ENCODE assay signal across 14 cellular contexts in genomic region chr10:11535376-11535959, GRCh38.
DNase-seq lines count a peak whose midpoint lies in the region; ATAC-seq, FAIRE-seq and TF ChIP-seq lines count a peak whose summit lies in the region.
"Had no signal": no experiment of that assay in that cellular context is flagged by ENCODE, and none has a peak within 500 bp of the region (broad histone marks: within the 10 kb centered on the region; RNA-seq: fewer than 3 reads in every experiment).

No MANE protein-coding gene starts in this region.

- POLR2A ChIA-PET in activated CD4-positive, alpha-beta T cell treated with anti-CD3 and anti-CD28 coated beads for 36 hours (lab: Charles Lee) = no interaction called here

- ATAC-seq in GM21447 (IDR thresholded peaks at IDR 0.05; ENCODE audit: unreplicated experiment) = peak; percentile 45
- peak; percentile 39 for ATAC-seq in HG03378 (IDR thresholded peaks at IDR 0.05; ENCODE audit: unreplicated experiment)
- ATAC-seq in activated CD4-positive, alpha-beta T cell treated with anti-CD3 and anti-CD28 coated beads for 36 hours = no peak
- ATAC-seq: natural killer cell treated with Interleukin-12 subunit alpha and Interleukin-12 subunit beta and Interleukin-15 and Interleukin-18, amount 100 ng/mL, for 72 hours had no signal

- DNase-seq in GM12892 (ENCODE audit: insufficient read length) (no peak), germinal center (ENCODE audit: low spot score) (peak; percentile 57), NCI-H2107 (lab: John Stamatoyannopoulos, UW) (no peak), kidney glomerular epithelial cell (lab: John Stamatoyannopoulos, UW) (no peak), ecto neural progenitor cell (ENCODE audit: low spot score) (no peak)
- DNase-seq in activated CD4-positive, alpha-beta T cell treated with anti-CD3 and anti-CD28 coated beads for 36 hours = no peak
- DNase-seq: activated CD4-positive, alpha-beta T cell treated with anti-CD3 and anti-CD28 coated beads for 1 hour; activated T-cell treated with anti-CD3 and anti-CD28 coated beads, Interleukin-2, amount 50 U/mL, for 24 hours; adrenal gland; left ventricle myocardium inferior had no signal

- CTCF ChIA-PET in activated CD4-positive, alpha-beta T cell treated with anti-CD3 and anti-CD28 coated beads for 36 hours (lab: Charles Lee) = interaction anchor here (0.8 to 1.3 kb wide), 2 partner anchors 10 to 21 kb away, joined by 3 to 4 read pairs; no protein-coding TSS in a partner anchor

- intact Hi-C loops in activated CD4-positive, alpha-beta T cell treated with anti-CD3 and anti-CD28 coated beads for 36 hours (cut with DNase I, micrococcal nuclease) = loop anchor here in 1 of 2 experiments (5.0 kb wide), 1 partner anchor 77 kb away; the partner anchor contains the start of gene USP6NL

- H3K36me3 Mint-ChIP-seq in activated CD4-positive, alpha-beta T cell treated with anti-CD3 and anti-CD28 coated beads for 36 hours (ENCODE audit: low read depth) = no peaks in the 10 kb centered on the region
- H3K36me3 Mint-ChIP-seq: natural killer cell treated with Interleukin-12 subunit alpha and Interleukin-12 subunit beta and Interleukin-15 and Interleukin-18, amount 100 ng/mL, for 72 hours had no signal

- peaks cover 33% of the 10 kb centered on the region for H3K4me1 Mint-ChIP-seq in activated CD4-positive, alpha-beta T cell treated with anti-CD3 and anti-CD28 coated beads for 36 hours

- H3K27ac Mint-ChIP-seq in activated CD4-positive, alpha-beta T cell treated with anti-CD3 and anti-CD28 coated beads for 36 hours = no peak overlapping the region
- H3K27ac Mint-ChIP-seq: activated T-cell treated with anti-CD3 and anti-CD28 coated beads, Interleukin-2, amount 50 U/mL, for 24 hours; natural killer cell treated with Interleukin-12 subunit alpha and Interleukin-12 subunit beta and Interleukin-15 and Interleukin-18, amount 100 ng/mL, for 72 hours had no signal

- peaks cover 5% of the 10 kb centered on the region for H3K27me3 Mint-ChIP-seq in activated CD4-positive, alpha-beta T cell treated with anti-CD3 and anti-CD28 coated beads for 36 hours

- FAIRE-seq in GM12892 (lab: Jason Lieb, UNC) = peak; percentile 27
- FAIRE-seq: colon had no signal

- H3K4me3 Mint-ChIP-seq in activated CD4-positive, alpha-beta T cell treated with anti-CD3 and anti-CD28 coated beads for 36 hours = no peak overlapping the region
- H3K4me3 Mint-ChIP-seq: activated T-cell treated with anti-CD3 and anti-CD28 coated beads, Interleukin-2, amount 50 U/mL, for 24 hours; natural killer cell treated with Interleukin-12 subunit alpha and Interleukin-12 subunit beta and Interleukin-15 and Interleukin-18, amount 100 ng/mL, for 72 hours had no signal

- no peak for TF ChIP-seq POLR2A in GM12892 (IDR thresholded peaks at IDR 0.05; ENCODE audit: low read depth, low read length)

- no peaks in the 10 kb centered on the region for H3K9me3 Mint-ChIP-seq in activated CD4-positive, alpha-beta T cell treated with anti-CD3 and anti-CD28 coated beads for 36 hours (ENCODE audit: low read depth)
- H3K9me3 Mint-ChIP-seq: activated T-cell treated with anti-CD3 and anti-CD28 coated beads, Interleukin-2, amount 50 U/mL, for 24 hours; natural killer cell treated with Interleukin-12 subunit alpha and Interleukin-12 subunit beta and Interleukin-15 and Interleukin-18, amount 100 ng/mL, for 72 hours had no signal
